8 cellular contexts compared by ENCODE assay signal in genomic region chr2:221529943-221530652, GRCh38. TPM values are rescaled to one million over a fixed set of nuclear protein-coding genes. Genes with fewer than 3 reads are reported as not detected.
DNase-seq lines count a peak whose midpoint lies in the region; ATAC-seq and TF ChIP-seq lines count a peak whose summit lies in the region.

No MANE protein-coding gene starts in this region.

- H3K4me1 ChIP-seq in RWPE2 (ENCODE audit: insufficient read depth, poor library complexity, severe bottlenecking) = peaks cover 12% of the 10 kb centered on the region

- H3K36me3 Mint-ChIP-seq in activated CD4-positive, alpha-beta T cell treated with anti-CD3 and anti-CD28 coated beads, Interleukin-2, amount 10 ng/mL, durations not matched to agents 24 days and 14 days (ENCODE audit: low read depth) = peaks cover 2% of the 10 kb centered on the region
- H3K36me3 Mint-ChIP-seq in stimulated activated memory B cell treated with anti-CD40 and anti-IgM and Interleukin-4, amounts not matched to agents 10 μg/mL and 1 μg/mL and 100 μg/mL, for 72 hours = no peaks in the 10 kb centered on the region

- H3K27ac Mint-ChIP-seq in activated CD4-positive, alpha-beta T cell treated with anti-CD3 and anti-CD28 coated beads, Interleukin-2, amount 10 ng/mL, durations not matched to agents 24 days and 14 days = peak overlapping the region; percentile 83
- peak overlapping the region; percentile 23 for H3K27ac Mint-ChIP-seq in stimulated activated memory B cell treated with anti-CD40 and anti-IgM and Interleukin-4, amounts not matched to agents 10 μg/mL and 1 μg/mL and 100 μg/mL, for 72 hours

- DNase-seq in activated CD4-positive, alpha-beta T cell treated with anti-CD3 and anti-CD28 coated beads, Interleukin-2, amount 10 ng/mL, durations not matched to agents 24 days and 14 days = no peak
- no peak for DNase-seq in activated CD4-positive, alpha-beta T cell treated with anti-CD3 and anti-CD28 coated beads for 1 hour
- DNase-seq in RWPE2 (ENCODE audit: low spot score) = no peak

- intact Hi-C loops in activated CD4-positive, alpha-beta T cell treated with anti-CD3 and anti-CD28 coated beads, Interleukin-2, amount 10 ng/mL, durations not matched to agents 24 days and 14 days (cut with micrococcal nuclease) = no loop called here

- no peaks in the 10 kb centered on the region for H3K27me3 ChIP-seq in RWPE2 (ENCODE audit: insufficient read depth, poor library complexity, severe bottlenecking)

- no peaks in the 10 kb centered on the region for H3K36me3 ChIP-seq in RWPE2 (ENCODE audit: low read depth)

- ATAC-seq in RWPE2 (ENCODE audit: low read depth) (peak; percentile 95), esophagus mucosa (peak; percentile 94), GM18907 (IDR thresholded peaks at IDR 0.05; ENCODE audit: unreplicated experiment) (no peak), GM19035 (IDR thresholded peaks at IDR 0.05; ENCODE audit: unreplicated experiment) (no peak), HG03342 (IDR thresholded peaks at IDR 0.05; ENCODE audit: unreplicated experiment) (no peak)
- peak; percentile 46 for ATAC-seq in stimulated activated memory B cell treated with anti-CD40 and anti-IgM and Interleukin-4, amounts not matched to agents 10 μg/mL and 1 μg/mL and 100 μg/mL, for 72 hours

- TF ChIP-seq CTCF in RWPE2 (IDR thresholded peaks at IDR 0.05; ENCODE audit: poor library complexity, severe bottlenecking) = no peak

- no peaks in the 10 kb centered on the region for H3K9me3 ChIP-seq in RWPE2 (ENCODE audit: severe bottlenecking)

- H3K4me3 Mint-ChIP-seq in activated CD4-positive, alpha-beta T cell treated with anti-CD3 and anti-CD28 coated beads, Interleukin-2, amount 10 ng/mL, durations not matched to agents 24 days and 14 days = peak overlapping the region; percentile 51
- peak overlapping the region; percentile 30 for H3K4me3 Mint-ChIP-seq in stimulated activated memory B cell treated with anti-CD40 and anti-IgM and Interleukin-4, amounts not matched to agents 10 μg/mL and 1 μg/mL and 100 μg/mL, for 72 hours

- H3K4me1 Mint-ChIP-seq in activated CD4-positive, alpha-beta T cell treated with anti-CD3 and anti-CD28 coated beads, Interleukin-2, amount 10 ng/mL, durations not matched to agents 24 days and 14 days = peaks cover 35% of the 10 kb centered on the region
- peaks cover 28% of the 10 kb centered on the region for H3K4me1 Mint-ChIP-seq in stimulated activated memory B cell treated with anti-CD40 and anti-IgM and Interleukin-4, amounts not matched to agents 10 μg/mL and 1 μg/mL and 100 μg/mL, for 72 hours

- no peak overlapping the region for H3K27ac ChIP-seq in RWPE2 (ENCODE audit: poor library complexity, severe bottlenecking)

- H3K9me3 Mint-ChIP-seq in activated CD4-positive, alpha-beta T cell treated with anti-CD3 and anti-CD28 coated beads, Interleukin-2, amount 10 ng/mL, durations not matched to agents 24 days and 14 days = no peaks in the 10 kb centered on the region
- H3K9me3 Mint-ChIP-seq in stimulated activated memory B cell treated with anti-CD40 and anti-IgM and Interleukin-4, amounts not matched to agents 10 μg/mL and 1 μg/mL and 100 μg/mL, for 72 hours = no peaks in the 10 kb centered on the region

- H3K4me3 ChIP-seq in RWPE2 (ENCODE audit: severe bottlenecking) = no peak overlapping the region

- peaks cover 9% of the 10 kb centered on the region for H3K27me3 Mint-ChIP-seq in activated CD4-positive, alpha-beta T cell treated with anti-CD3 and anti-CD28 coated beads, Interleukin-2, amount 10 ng/mL, durations not matched to agents 24 days and 14 days
- no peaks in the 10 kb centered on the region for H3K27me3 Mint-ChIP-seq in stimulated activated memory B cell treated with anti-CD40 and anti-IgM and Interleukin-4, amounts not matched to agents 10 μg/mL and 1 μg/mL and 100 μg/mL, for 72 hours

RNA-seq across cellular contexts. Expression of gene EPHA4, which starts 42.0 kb away (rescaled TPM):
- total RNA-seq in activated CD4-positive, alpha-beta T cell treated with anti-CD3 and anti-CD28 coated beads, Interleukin-2, amount 10 ng/mL, durations not matched to agents 24 days and 14 days = 0.31 and 0.63 TPM in 2 replicates
- total RNA-seq in esophagus mucosa = 16.9 TPM

Comparison
In these comparisons a context has a peak if more than half of its experiments do, and no peak if none do; other contexts are left out.
1. ATAC-seq: peak in RWPE2 (single experiment), esophagus mucosa (single experiment) and stimulated activated memory B cell treated with anti-CD40 and anti-IgM and Interleukin-4, amounts not matched to agents 10 μg/mL and 1 μg/mL and 100 μg/mL, for 72 hours (single experiment); none in GM18907 (single experiment), GM19035 (single experiment) and HG03342 (single experiment).
2. RNA of gene EPHA4, which starts 42.0 kb away (total RNA-seq): 16.9 TPM in esophagus mucosa (single experiment); 0.31 to 0.63 TPM in activated CD4-positive, alpha-beta T cell treated with anti-CD3 and anti-CD28 coated beads, Interleukin-2, amount 10 ng/mL, durations not matched to agents 24 days and 14 days; every median in the first group is over 10 times any median in the second.